ENCODE assay signal across 8 cellular contexts in the genomic region with DNA sequence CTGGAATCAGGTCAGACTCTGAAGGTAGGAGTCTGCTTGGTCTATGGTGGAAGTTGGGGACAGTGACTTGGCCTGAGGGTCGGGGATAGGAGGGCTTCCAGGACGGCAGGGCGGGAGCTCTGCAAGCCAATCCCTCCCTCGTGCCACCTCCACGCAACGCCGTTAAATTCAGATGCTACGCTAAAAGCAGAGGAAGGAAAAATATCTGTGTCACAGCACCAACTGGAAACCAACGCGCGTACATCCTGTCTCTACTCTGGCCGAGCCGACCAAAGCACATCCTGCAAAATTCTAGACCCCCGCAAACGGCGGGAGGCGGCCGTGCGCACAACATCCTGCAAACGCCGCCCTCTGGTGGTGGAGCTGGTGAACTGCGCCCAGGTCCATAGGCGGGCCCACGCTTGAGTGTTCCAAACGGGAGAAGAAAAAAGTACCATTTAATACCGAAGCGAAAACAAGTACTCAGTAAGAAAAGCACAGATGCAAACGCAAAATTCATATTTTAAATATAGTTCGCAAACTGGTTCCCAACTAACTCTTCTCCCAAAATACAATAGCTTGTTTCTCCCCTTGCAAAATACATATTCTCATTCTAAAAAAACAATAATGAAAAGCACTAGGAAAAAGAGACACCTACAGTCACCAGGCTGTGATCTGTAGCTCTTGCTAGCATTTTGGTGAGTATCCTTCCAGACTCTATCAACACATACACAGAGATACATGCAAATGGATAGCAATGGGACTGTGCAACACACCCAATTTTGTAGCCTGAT. TPM values are rescaled to one million over a fixed set of nuclear protein-coding genes. Genes with fewer than 3 reads are reported as not detected.
DNase-seq lines count a peak whose midpoint lies in the region; ATAC-seq and TF ChIP-seq lines count a peak whose summit lies in the region.

No MANE protein-coding gene starts in this region.

- no peak overlapping the region for H3K4me3 ChIP-seq in mucosa of descending colon

- peaks cover 6% of the 10 kb centered on the region for H3K4me1 ChIP-seq in mucosa of descending colon (ENCODE audit: low read depth)

- H3K9me3 Mint-ChIP-seq in activated CD8-positive, alpha-beta memory T cell treated with anti-CD3 and anti-CD28 coated beads, Interleukin-2, amount 10 ng/mL, durations not matched to agents 7 days and 5 days (ENCODE audit: low read depth), result no peaks in the 10 kb centered on the region
- no peaks in the 10 kb centered on the region for H3K9me3 Mint-ChIP-seq in endothelial cell (ENCODE audit: unreplicated experiment)

- DNase-seq in AG09319 (ENCODE audit: extremely low read depth, low read depth) (peak; percentile 8), NCI-H748 treated with DMSO at 0.1 percent for 48 hours (lab: John Stamatoyannopoulos, UW) (peak; percentile 56), endothelial cell (ENCODE audit: low spot score) (peak; percentile 95), mucosa of descending colon (peak; percentile 66 to 86 (median 81))
- peak; percentile 84 for DNase-seq in activated CD8-positive, alpha-beta memory T cell treated with anti-CD3 and anti-CD28 coated beads, Interleukin-2, amount 10 ng/mL, durations not matched to agents 7 days and 5 days
- DNase-seq in stimulated activated CD8-positive, alpha-beta memory T cell treated with anti-CD3 and anti-CD28 coated beads, Interleukin-2, amount 100 ng/mL, for 48 hours (ENCODE audit: low read depth in 2 of 2), result peak; percentile 65 to 66

- no peak; the same call in none of the 2 replicates for TF ChIP-seq CTCF in AG09319 (IDR thresholded peaks at IDR 0.05; ENCODE audit: low read depth, low read length)
- peak; percentile 100 for TF ChIP-seq CTCF in endothelial cell (IDR thresholded peaks at IDR 0.05; ENCODE audit: unreplicated experiment)
- TF ChIP-seq CTCF in mucosa of descending colon (IDR thresholded peaks at IDR 0.05), result peak; percentile 99

- peak; percentile 70 for ATAC-seq in GM18873 (IDR thresholded peaks at IDR 0.05; ENCODE audit: low FRiP score, unreplicated experiment)
- peak; percentile 91 for ATAC-seq in HG03342 (IDR thresholded peaks at IDR 0.05; ENCODE audit: unreplicated experiment)
- peak; percentile 83 for ATAC-seq in activated CD8-positive, alpha-beta memory T cell treated with anti-CD3 and anti-CD28 coated beads, Interleukin-2, amount 10 ng/mL, durations not matched to agents 7 days and 5 days
- peak; percentile 90 for ATAC-seq in mucosa of descending colon

- H3K4me3 Mint-ChIP-seq in activated CD8-positive, alpha-beta memory T cell treated with anti-CD3 and anti-CD28 coated beads, Interleukin-2, amount 10 ng/mL, durations not matched to agents 7 days and 5 days, result peak overlapping the region; percentile 26
- H3K4me3 Mint-ChIP-seq in endothelial cell (ENCODE audit: unreplicated experiment), result no peak overlapping the region

- peaks cover 17% of the 10 kb centered on the region for H3K4me1 Mint-ChIP-seq in activated CD8-positive, alpha-beta memory T cell treated with anti-CD3 and anti-CD28 coated beads, Interleukin-2, amount 10 ng/mL, durations not matched to agents 7 days and 5 days
- peaks cover 5% of the 10 kb centered on the region for H3K4me1 Mint-ChIP-seq in endothelial cell (ENCODE audit: unreplicated experiment)

- CTCF ChIA-PET in activated CD8-positive, alpha-beta memory T cell treated with anti-CD3 and anti-CD28 coated beads, Interleukin-2, amount 10 ng/mL, durations not matched to agents 7 days and 5 days (lab: Charles Lee), result interaction anchor here (0.6 to 4.3 kb wide), 24 partner anchors 8 to 1257 kb away, joined by 3 to 46 read pairs (median 4); no protein-coding TSS in a partner anchor

- intact Hi-C loops in mucosa of descending colon (cut with DNase I, micrococcal nuclease), result loop anchor here (5.0 kb wide), 1 partner anchor 106 kb away; no protein-coding TSS in a partner anchor

- H3K36me3 Mint-ChIP-seq in activated CD8-positive, alpha-beta memory T cell treated with anti-CD3 and anti-CD28 coated beads, Interleukin-2, amount 10 ng/mL, durations not matched to agents 7 days and 5 days, result no peaks in the 10 kb centered on the region
- H3K36me3 Mint-ChIP-seq in endothelial cell (ENCODE audit: low read depth, unreplicated experiment), result no peaks in the 10 kb centered on the region

- H3K27ac Mint-ChIP-seq in activated CD8-positive, alpha-beta memory T cell treated with anti-CD3 and anti-CD28 coated beads, Interleukin-2, amount 10 ng/mL, durations not matched to agents 7 days and 5 days, result peak overlapping the region; percentile 28
- no peak overlapping the region for H3K27ac Mint-ChIP-seq in endothelial cell (ENCODE audit: unreplicated experiment)

- H3K27me3 Mint-ChIP-seq in activated CD8-positive, alpha-beta memory T cell treated with anti-CD3 and anti-CD28 coated beads, Interleukin-2, amount 10 ng/mL, durations not matched to agents 7 days and 5 days, result peaks cover 5% of the 10 kb centered on the region
- peaks cover 5% of the 10 kb centered on the region for H3K27me3 Mint-ChIP-seq in endothelial cell (ENCODE audit: unreplicated experiment)

- H3K36me3 ChIP-seq in mucosa of descending colon (ENCODE audit: low read depth), result no peaks in the 10 kb centered on the region

- H3K9me3 ChIP-seq in mucosa of descending colon, result no peaks in the 10 kb centered on the region

RNA-seq across cellular contexts. Expression of gene HSPA12A, which starts 45.7 kb away (rescaled TPM):
- total RNA-seq in activated CD8-positive, alpha-beta memory T cell treated with anti-CD3 and anti-CD28 coated beads, Interleukin-2, amount 10 ng/mL, durations not matched to agents 7 days and 5 days, result not detected
- total RNA-seq in endothelial cell (ENCODE audit: unreplicated experiment) (2.8 TPM), mucosa of descending colon (10 to 100 TPM in 1 of 3 donors, 1 to 10 TPM in 2; 7.7 to 20.6 (median 8.8) TPM)

Comparison
In these comparisons a context has a peak if more than half of its experiments do, and no peak if none do; other contexts are left out.
1. DNase-seq: peak in every context shown above with its lines; median percentile 95 in endothelial cell; 84 in activated CD8-positive, alpha-beta memory T cell treated with anti-CD3 and anti-CD28 coated beads, Interleukin-2, amount 10 ng/mL, durations not matched to agents 7 days and 5 days; 81 in mucosa of descending colon; 66 in stimulated activated CD8-positive, alpha-beta memory T cell treated with anti-CD3 and anti-CD28 coated beads, Interleukin-2, amount 100 ng/mL, for 48 hours; 56 in NCI-H748 treated with DMSO at 0.1 percent for 48 hours; 8 in AG09319.